2 cellular contexts compared by ENCODE assay signal in genomic region chr10:63206997-63207952, GRCh38.
TF ChIP-seq lines count a peak whose summit lies in the region.

No MANE protein-coding gene starts in this region.

TF ChIP-seq in HCT116, 20 proteins besides CTCF, POLR2A, EP300 and RAD21:
- no peak for TF ChIP-seq ZBTB33 (IDR thresholded peaks at IDR 0.05; ENCODE audit: extremely low read depth, insufficient replicate concordance, low read length)
- no peak for TF ChIP-seq SIN3A (IDR thresholded peaks at IDR 0.05; ENCODE audit: low read depth)
- TF ChIP-seq FOSL1 (IDR thresholded peaks at IDR 0.05; ENCODE audit: low read depth), result no peak
- no peak for TF ChIP-seq TCF7L2 (IDR thresholded peaks at IDR 0.05; ENCODE audit: borderline replicate concordance, extremely low read depth, insufficient read depth, insufficient read length)
- no peak for TF ChIP-seq ATF3 (IDR thresholded peaks at IDR 0.05)
- TF ChIP-seq EZH2phosphoT487 (IDR thresholded peaks at IDR 0.05; ENCODE audit: borderline replicate concordance), result no peak
- TF ChIP-seq EZH2 (IDR thresholded peaks at IDR 0.05), result no peak
- TF ChIP-seq YY1 (IDR thresholded peaks at IDR 0.05; ENCODE audit: extremely low read depth, insufficient replicate concordance, low read depth, low read length), result no peak
- TF ChIP-seq ZNF274 (IDR thresholded peaks at IDR 0.05; ENCODE audit: low read depth, low read length), result no peak
TF ChIP-seq in HCT116: peak in this region for 0.

TF ChIP-seq in H1, 55 proteins besides CTCF, POLR2A, EP300 and RAD21:
- TF ChIP-seq ATF2 (IDR thresholded peaks at IDR 0.05; ENCODE audit: low read length) (no peak), POLR2AphosphoS5 (IDR thresholded peaks at IDR 0.05; ENCODE audit: low read depth, low read length) (peak; percentile 52)
